In genomic region chr5:13932561-13932960, GRCh38 we compare ENCODE assay signal across 20 cellular contexts. TPM values are rescaled to one million over a fixed set of nuclear protein-coding genes. Genes with fewer than 3 reads are reported as not detected.
DNase-seq lines count a peak whose midpoint lies in the region; ATAC-seq lines count a peak whose summit lies in the region.
"Had no signal": no experiment of that assay in that cellular context is flagged by ENCODE, and none has a peak within 500 bp of the region (broad histone marks: within the 10 kb centered on the region; RNA-seq: fewer than 3 reads in every experiment).

No MANE protein-coding gene starts in this region.

- no peak overlapping the region for H3K27ac Mint-ChIP-seq in activated CD4-positive, alpha-beta T cell treated with anti-CD3 and anti-CD28 coated beads, Interleukin-2, amount 10 ng/mL, durations not matched to agents 24 days and 14 days
- H3K27ac Mint-ChIP-seq: CD4-positive, alpha-beta memory T cell had no signal

- no peaks in the 10 kb centered on the region for H3K36me3 Mint-ChIP-seq in activated CD4-positive, alpha-beta T cell treated with anti-CD3 and anti-CD28 coated beads, Interleukin-2, amount 10 ng/mL, durations not matched to agents 24 days and 14 days (ENCODE audit: low read depth)

- DNase-seq in activated CD4-positive, alpha-beta T cell treated with anti-CD3 and anti-CD28 coated beads, Interleukin-2, amount 10 ng/mL, durations not matched to agents 24 days and 14 days = peak; percentile 21
- DNase-seq in activated CD4-positive, alpha-beta T cell treated with anti-CD3 and anti-CD28 coated beads, Interleukin-2, amount 50 U/mL, for 1 hour = no peak
- DNase-seq in kidney glomerular epithelial cell (lab: John Stamatoyannopoulos, UW) (peak; percentile 49), mesenteric fat pad (ENCODE audit: low spot score) (no peak), NCI-H146 (lab: John Stamatoyannopoulos, UW) (no peak), COLO668 (lab: John Stamatoyannopoulos, UW; ENCODE audit: unreplicated experiment) (no peak)
- DNase-seq: CD4-positive, alpha-beta memory T cell; DND-41; H7; KBM-7; NCI-H1105; NCI-H2081; NCI-H345; Peyer's patch; SHP77 had no signal

- peaks cover 7% of the 10 kb centered on the region for H3K9me3 Mint-ChIP-seq in activated CD4-positive, alpha-beta T cell treated with anti-CD3 and anti-CD28 coated beads, Interleukin-2, amount 10 ng/mL, durations not matched to agents 24 days and 14 days

- intact Hi-C loops in activated CD4-positive, alpha-beta T cell treated with anti-CD3 and anti-CD28 coated beads, Interleukin-2, amount 10 ng/mL, durations not matched to agents 24 days and 14 days (cut with micrococcal nuclease) = no loop called here

- H3K4me1 Mint-ChIP-seq in activated CD4-positive, alpha-beta T cell treated with anti-CD3 and anti-CD28 coated beads, Interleukin-2, amount 10 ng/mL, durations not matched to agents 24 days and 14 days = no peaks in the 10 kb centered on the region
- H3K4me1 Mint-ChIP-seq: CD4-positive, alpha-beta memory T cell had no signal

- H3K4me3 Mint-ChIP-seq in activated CD4-positive, alpha-beta T cell treated with anti-CD3 and anti-CD28 coated beads, Interleukin-2, amount 10 ng/mL, durations not matched to agents 24 days and 14 days = no peak overlapping the region
- H3K4me3 Mint-ChIP-seq: CD4-positive, alpha-beta memory T cell had no signal

- peak overlapping the region; percentile 43 for H3K27ac ChIP-seq in cingulate gyrus (ENCODE audit: low read depth, low read length)
- H3K27ac ChIP-seq: 22Rv1; BLaER1 treated with 17β-estradiol and CSF1 and Interleukin-3, amounts not matched to agents 10 nM and 100 nM; Peyer's patch had no signal

- no peak for ATAC-seq in GM19455 (IDR thresholded peaks at IDR 0.05; ENCODE audit: unreplicated experiment)
- ATAC-seq: GM12878 had no signal

- no peaks in the 10 kb centered on the region for H3K27me3 Mint-ChIP-seq in activated CD4-positive, alpha-beta T cell treated with anti-CD3 and anti-CD28 coated beads, Interleukin-2, amount 10 ng/mL, durations not matched to agents 24 days and 14 days
- H3K27me3 Mint-ChIP-seq: CD4-positive, alpha-beta memory T cell had no signal

RNA-seq across cellular contexts. Expression of gene DNAH5, which starts 11.9 kb away (rescaled TPM):
- total RNA-seq in activated CD4-positive, alpha-beta T cell treated with anti-CD3 and anti-CD28 coated beads, Interleukin-2, amount 10 ng/mL, durations not matched to agents 24 days and 14 days = not detected in 2 replicates
- total RNA-seq in mesenteric fat pad = 0.35 TPM
- total RNA-seq: CD4-positive, alpha-beta memory T cell had no signal

Comparison
In these comparisons a context has a peak if more than half of its experiments do, and no peak if none do; other contexts are left out.
1. DNase-seq: peak in activated CD4-positive, alpha-beta T cell treated with anti-CD3 and anti-CD28 coated beads, Interleukin-2, amount 10 ng/mL, durations not matched to agents 24 days and 14 days (single experiment) and kidney glomerular epithelial cell (single experiment); none in activated CD4-positive, alpha-beta T cell treated with anti-CD3 and anti-CD28 coated beads, Interleukin-2, amount 50 U/mL, for 1 hour (single experiment), mesenteric fat pad (single experiment), NCI-H146 (single experiment) and COLO668 (single experiment).